In the genomic region with DNA sequence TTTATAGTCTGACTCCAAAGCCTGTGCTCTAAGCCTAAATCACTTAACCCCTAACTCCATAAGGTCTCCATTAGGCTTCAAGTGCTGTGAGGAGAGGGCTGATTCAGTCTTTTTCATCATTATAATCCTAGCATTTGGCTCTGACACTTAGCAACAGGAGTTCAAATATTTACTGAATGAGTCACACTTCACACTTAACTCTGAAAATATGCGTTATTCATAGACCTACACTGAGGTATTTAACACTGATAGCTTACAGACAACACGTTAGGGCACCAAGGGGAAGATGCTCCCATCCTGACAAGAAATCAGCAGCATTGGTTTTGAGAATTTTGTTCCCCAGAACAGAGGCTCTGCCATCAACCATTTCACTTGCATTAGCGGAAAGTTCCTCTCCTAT, we compare ENCODE assay signal across 1 cellular context.
TF ChIP-seq lines count a peak whose summit lies in the region.

No MANE protein-coding gene starts in this region.

TF ChIP-seq in GM23338, 12 proteins besides CTCF, POLR2A, EP300 and RAD21 (continued from another document):
- TF ChIP-seq, protein P1, sequence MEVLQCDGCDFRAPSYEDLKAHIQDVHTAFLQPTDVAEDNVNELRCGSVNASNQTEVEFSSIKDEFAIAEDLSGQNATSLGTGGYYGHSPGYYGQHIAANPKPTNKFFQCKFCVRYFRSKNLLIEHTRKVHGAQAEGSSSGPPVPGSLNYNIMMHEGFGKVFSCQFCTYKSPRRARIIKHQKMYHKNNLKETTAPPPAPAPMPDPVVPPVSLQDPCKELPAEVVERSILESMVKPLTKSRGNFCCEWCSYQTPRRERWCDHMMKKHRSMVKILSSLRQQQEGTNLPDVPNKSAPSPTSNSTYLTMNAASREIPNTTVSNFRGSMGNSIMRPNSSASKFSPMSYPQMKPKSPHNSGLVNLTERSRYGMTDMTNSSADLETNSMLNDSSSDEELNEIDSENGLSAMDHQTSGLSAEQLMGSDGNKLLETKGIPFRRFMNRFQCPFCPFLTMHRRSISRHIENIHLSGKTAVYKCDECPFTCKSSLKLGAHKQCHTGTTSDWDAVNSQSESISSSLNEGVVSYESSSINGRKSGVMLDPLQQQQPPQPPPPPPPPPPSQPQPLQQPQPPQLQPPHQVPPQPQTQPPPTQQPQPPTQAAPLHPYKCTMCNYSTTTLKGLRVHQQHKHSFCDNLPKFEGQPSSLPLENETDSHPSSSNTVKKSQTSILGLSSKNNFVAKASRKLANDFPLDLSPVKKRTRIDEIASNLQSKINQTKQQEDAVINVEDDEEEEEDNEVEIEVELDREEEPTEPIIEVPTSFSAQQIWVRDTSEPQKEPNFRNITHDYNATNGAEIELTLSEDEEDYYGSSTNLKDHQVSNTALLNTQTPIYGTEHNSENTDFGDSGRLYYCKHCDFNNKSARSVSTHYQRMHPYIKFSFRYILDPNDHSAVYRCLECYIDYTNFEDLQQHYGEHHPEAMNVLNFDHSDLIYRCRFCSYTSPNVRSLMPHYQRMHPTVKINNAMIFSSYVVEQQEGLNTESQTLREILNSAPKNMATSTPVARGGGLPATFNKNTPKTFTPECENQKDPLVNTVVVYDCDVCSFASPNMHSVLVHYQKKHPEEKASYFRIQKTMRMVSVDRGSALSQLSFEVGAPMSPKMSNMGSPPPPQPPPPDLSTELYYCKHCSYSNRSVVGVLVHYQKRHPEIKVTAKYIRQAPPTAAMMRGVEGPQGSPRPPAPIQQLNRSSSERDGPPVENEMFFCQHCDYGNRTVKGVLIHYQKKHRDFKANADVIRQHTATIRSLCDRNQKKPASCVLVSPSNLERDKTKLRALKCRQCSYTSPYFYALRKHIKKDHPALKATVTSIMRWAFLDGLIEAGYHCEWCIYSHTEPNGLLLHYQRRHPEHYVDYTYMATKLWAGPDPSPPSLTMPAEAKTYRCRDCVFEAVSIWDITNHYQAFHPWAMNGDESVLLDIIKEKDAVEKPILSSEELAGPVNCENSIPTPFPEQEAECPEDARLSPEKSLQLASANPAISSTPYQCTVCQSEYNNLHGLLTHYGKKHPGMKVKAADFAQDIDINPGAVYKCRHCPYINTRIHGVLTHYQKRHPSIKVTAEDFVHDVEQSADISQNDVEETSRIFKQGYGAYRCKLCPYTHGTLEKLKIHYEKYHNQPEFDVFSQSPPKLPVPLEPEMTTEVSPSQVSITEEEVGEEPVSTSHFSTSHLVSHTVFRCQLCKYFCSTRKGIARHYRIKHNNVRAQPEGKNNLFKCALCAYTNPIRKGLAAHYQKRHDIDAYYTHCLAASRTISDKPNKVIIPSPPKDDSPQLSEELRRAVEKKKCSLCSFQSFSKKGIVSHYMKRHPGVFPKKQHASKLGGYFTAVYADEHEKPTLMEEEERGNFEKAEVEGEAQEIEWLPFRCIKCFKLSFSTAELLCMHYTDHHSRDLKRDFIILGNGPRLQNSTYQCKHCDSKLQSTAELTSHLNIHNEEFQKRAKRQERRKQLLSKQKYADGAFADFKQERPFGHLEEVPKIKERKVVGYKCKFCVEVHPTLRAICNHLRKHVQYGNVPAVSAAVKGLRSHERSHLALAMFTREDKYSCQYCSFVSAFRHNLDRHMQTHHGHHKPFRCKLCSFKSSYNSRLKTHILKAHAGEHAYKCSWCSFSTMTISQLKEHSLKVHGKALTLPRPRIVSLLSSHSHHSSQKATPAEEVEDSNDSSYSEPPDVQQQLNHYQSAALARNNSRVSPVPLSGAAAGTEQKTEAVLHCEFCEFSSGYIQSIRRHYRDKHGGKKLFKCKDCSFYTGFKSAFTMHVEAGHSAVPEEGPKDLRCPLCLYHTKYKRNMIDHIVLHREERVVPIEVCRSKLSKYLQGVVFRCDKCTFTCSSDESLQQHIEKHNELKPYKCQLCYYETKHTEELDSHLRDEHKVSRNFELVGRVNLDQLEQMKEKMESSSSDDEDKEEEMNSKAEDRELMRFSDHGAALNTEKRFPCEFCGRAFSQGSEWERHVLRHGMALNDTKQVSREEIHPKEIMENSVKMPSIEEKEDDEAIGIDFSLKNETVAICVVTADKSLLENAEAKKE (CRISPR knock-in tag; IDR thresholded peaks at IDR 0.05) = no peak
- TF ChIP-seq ZNF331 (CRISPR knock-in tag; IDR thresholded peaks at IDR 0.05; ENCODE audit: low read depth) (no peak), JUNB (IDR thresholded peaks at IDR 0.05; ENCODE audit: unreplicated experiment) (no peak)
TF ChIP-seq in GM23338: peak in this region for 0.
